8 cellular contexts compared by ENCODE assay signal in genomic region chr6:31399589-31400466, GRCh38. TPM values are rescaled to one million over a fixed set of nuclear protein-coding genes. Genes with fewer than 3 reads are reported as not detected.
DNase-seq lines count a peak whose midpoint lies in the region; ATAC-seq, FAIRE-seq and TF ChIP-seq lines count a peak whose summit lies in the region.

No MANE protein-coding gene starts in this region.

- DNase-seq in GF-D8 (lab: John Stamatoyannopoulos, UW) (peak; percentile 71), HTR-8/SVneo (ENCODE audit: insufficient read length, low spot score) (peak; percentile 68), amniotic epithelial cell (ENCODE audit: low read depth) (peak; percentile 90), cardiac septum (ENCODE audit: low spot score) (peak; percentile 95), osteoblast (ENCODE audit: insufficient read length, low spot score, missing footprints) (peak; percentile 92), transverse colon (peak; percentile 94)

- H3K4me1 ChIP-seq in osteoblast (ENCODE audit: insufficient read depth, low read length) (peaks cover 36% of the 10 kb centered on the region), transverse colon (peaks cover 28 to 66% (median 43%) of the 10 kb centered on the region in 4 donors)

- TF ChIP-seq CTCF in SU-DHL-6 (IDR thresholded peaks at IDR 0.05; ENCODE audit: insufficient read depth, low read length, poor library complexity, severe bottlenecking): peak; percentile 99
- TF ChIP-seq CTCF in osteoblast (IDR thresholded peaks at IDR 0.05; ENCODE audit: extremely low read depth, low read depth, low read length): peak; percentile 94
- peak; percentile 77 to 99 (median 88) for TF ChIP-seq CTCF in transverse colon (IDR thresholded peaks at IDR 0.05)

- no peaks in the 10 kb centered on the region for H4K20me1 ChIP-seq in SU-DHL-6 (ENCODE audit: low read depth, low read length)
- peaks cover 27% of the 10 kb centered on the region for H4K20me1 ChIP-seq in osteoblast (ENCODE audit: insufficient read depth, low read length)

- ATAC-seq in GM19023 (IDR thresholded peaks at IDR 0.05; ENCODE audit: unreplicated experiment): no peak

- no peak for FAIRE-seq in HTR-8/SVneo (lab: Jason Lieb, UNC)

- intact Hi-C loops in cardiac septum (cut with DNase I) (no loop called here), transverse colon (cut with DNase I; ENCODE audit: low total_unique reads) (no loop called here)

- H3K27me3 ChIP-seq in SU-DHL-6 (ENCODE audit: low read length): no peaks in the 10 kb centered on the region
- no peaks in the 10 kb centered on the region for H3K27me3 ChIP-seq in osteoblast (ENCODE audit: insufficient read depth, low read length)
- no peaks in the 10 kb centered on the region for H3K27me3 ChIP-seq in transverse colon

- H2AFZ ChIP-seq in SU-DHL-6 (ENCODE audit: low read depth, low read length, severe bottlenecking) (peak overlapping the region; percentile 95), osteoblast (ENCODE audit: low read length) (peak overlapping the region; percentile 86)

- H3K9ac ChIP-seq in SU-DHL-6 (ENCODE audit: low read length): peak overlapping the region; percentile 53

- H3K9me3 ChIP-seq in SU-DHL-6 (ENCODE audit: insufficient read depth, low read length) (no peaks in the 10 kb centered on the region), osteoblast (ENCODE audit: low read depth, low read length) (no peaks in the 10 kb centered on the region), transverse colon (no peaks in the 10 kb centered on the region)

- WGBS in transverse colon (ENCODE audit: low coverage in 1 of 2), 2 donors: 0% methylated on average over 6 to 47 of the region's 57 CpGs

- H3K79me2 ChIP-seq in SU-DHL-6 (ENCODE audit: insufficient read depth, low read length): peaks cover 10% of the 10 kb centered on the region; the same call in 1 of the 2 replicates
- H3K79me2 ChIP-seq in osteoblast (ENCODE audit: insufficient read depth, low read length): peaks cover 39% of the 10 kb centered on the region

- no peak for TF ChIP-seq EP300 in transverse colon (IDR thresholded peaks at IDR 0.05; ENCODE audit: low read depth)

- H3K36me3 ChIP-seq in SU-DHL-6 (ENCODE audit: low read length) (no peaks in the 10 kb centered on the region), osteoblast (ENCODE audit: insufficient read depth, low read length) (no peaks in the 10 kb centered on the region), transverse colon (no peaks in the 10 kb centered on the region)

- TF ChIP-seq POLR2A in transverse colon (IDR thresholded peaks at IDR 0.05): peak; percentile 75

- H3K4me2 ChIP-seq in SU-DHL-6 (ENCODE audit: low read depth, low read length, poor library complexity, severe bottlenecking) (peak overlapping the region; percentile 66), osteoblast (ENCODE audit: insufficient read depth, low read length) (peak overlapping the region; percentile 98)

- H3F3A ChIP-seq in SU-DHL-6 (ENCODE audit: insufficient read depth): peaks cover 22% of the 10 kb centered on the region

- H3K4me3 ChIP-seq in SU-DHL-6 (ENCODE audit: insufficient read depth, low read length, poor library complexity, severe bottlenecking): peak overlapping the region; percentile 73
- peak overlapping the region; percentile 91 for H3K4me3 ChIP-seq in osteoblast (ENCODE audit: insufficient read depth, low read length)
- peak overlapping the region; percentile 67 to 92 (median 79) for H3K4me3 ChIP-seq in transverse colon

- in situ Hi-C loops in transverse colon (cut with MboI; ENCODE audit: low pct_ligation_motif_present in 1 of 4, low pct_unique_long_range_greater_than_20kb in 1 of 4, low sequenced_read_pairs in 3 of 4): loop anchor here in 2 of 4 donors (5.0 kb wide), 1 partner anchor 42 kb away; no protein-coding TSS in a partner anchor

- H3K27ac ChIP-seq in SU-DHL-6 (ENCODE audit: low read depth, low read length) (peak overlapping the region; percentile 66), osteoblast (ENCODE audit: low read depth, low read length) (peak overlapping the region; percentile 70), transverse colon (peak overlapping the region; percentile 98 to 100 (median 99))

- H3K9me2 ChIP-seq in SU-DHL-6 (replicated peaks; ENCODE audit: insufficient read depth, low read length): no peaks in the 10 kb centered on the region

RNA-seq across cellular contexts. Expression of gene MICA, which starts 3.6 kb away (rescaled TPM):
- total RNA-seq in cardiac septum (12.7 TPM), osteoblast (31.1 and 40.1 TPM in 2 replicates), transverse colon (10 to 100 TPM in 3 of 4 donors, 1 to 10 TPM in 1; 7.8 to 45.3 (median 19.9) TPM)

RNA-seq across cellular contexts. Expression of gene HLA-B, which starts 42.8 kb away (rescaled TPM):
- total RNA-seq in cardiac septum: 409 TPM
- total RNA-seq in osteoblast: 455 and 510 TPM in 2 replicates
- 1,000 to 10,000 TPM in 3 of 4 donors, 100 to 1,000 TPM in 1; 915 to 3,432 (median 2,814) TPM for total RNA-seq in transverse colon
